Comparison of ENCODE assay signal across 8 cellular contexts in genomic region chr3:48716508-48716981, GRCh38. TPM values are rescaled to one million over a fixed set of nuclear protein-coding genes. Genes with fewer than 3 reads are reported as not detected.
DNase-seq lines count a peak whose midpoint lies in the region; ATAC-seq and TF ChIP-seq lines count a peak whose summit lies in the region.

No MANE protein-coding gene starts in this region.

- H3K27ac ChIP-seq in HEK293 (ENCODE audit: extremely low read depth, low read depth, low read length) (peak overlapping the region; percentile 80), breast epithelium (peak overlapping the region; percentile 87 to 96), lung (ENCODE audit: low read depth in 1 of 2, low read length in 1 of 2) (peak overlapping the region; percentile 88 to 89), testis (peak overlapping the region; percentile 85 to 95)

- DNase-seq in SK-MEL-5 (ENCODE audit: low read depth, low spot score) (peak; percentile 11), breast epithelium (ENCODE audit: low spot score in 2 of 2) (no peak), lung (ENCODE audit: low spot score) (no peak), testis (peak; percentile 48), GOT3 (lab: John Stamatoyannopoulos, UW) (no peak)

- H3K9me3 ChIP-seq in HEK293 (ENCODE audit: control insufficient read depth, insufficient read depth, low read depth, low read length) (no peaks in the 10 kb centered on the region), breast epithelium (no peaks in the 10 kb centered on the region), lung (ENCODE audit: control insufficient read depth in 2 of 2, insufficient read depth in 1 of 2, low read length in 1 of 2) (no peaks in the 10 kb centered on the region), testis (no peaks in the 10 kb centered on the region)

- no peak for TF ChIP-seq CTCF in HEK293 (tag by site-specific recombination; IDR thresholded peaks at IDR 0.05)
- TF ChIP-seq CTCF in breast epithelium (IDR thresholded peaks at IDR 0.05) = no peak
- TF ChIP-seq CTCF in lung (IDR thresholded peaks at IDR 0.05; ENCODE audit: control extremely low read depth, extremely low read depth) = no peak
- TF ChIP-seq CTCF in testis (IDR thresholded peaks at IDR 0.05) = no peak

- POLR2A ChIA-PET in HEK293 (lab: Yijun Ruan, JAX) = interaction anchor here (1.0 to 2.0 kb wide), 6 partner anchors 10 to 305 kb away, joined by 3 to 6 read pairs (median 4); partner anchors contain the start of genes ATRIP, NDUFAF3 and WDR6

- ATAC-seq in lung (ENCODE audit: insufficient read depth, low FRiP score) (no peak), GM18909 (IDR thresholded peaks at IDR 0.05; ENCODE audit: poor library complexity, unreplicated experiment) (no peak)
- ATAC-seq in activated CD4-positive, CD25-positive, alpha-beta regulatory T cell treated with anti-CD3 and anti-CD28 coated beads, Interleukin-2, amount 50 U/mL, for 24 hours = no peak

- H3K4me3 ChIP-seq in HEK293 (ENCODE audit: low read depth, low read length) (peak overlapping the region; percentile 67), breast epithelium (peak overlapping the region; percentile 77 to 90 (median 79)), lung (peak overlapping the region; percentile 89), testis (peak overlapping the region; percentile 74 to 88)

- in situ Hi-C loops in SK-MEL-5 (cut with HindIII; ENCODE audit: low pct_unique_long_range_greater_than_20kb, low sequenced_read_pairs) = no loop called here

- TF ChIP-seq POLR2A in breast epithelium (IDR thresholded peaks at IDR 0.05) (no peak), testis (IDR thresholded peaks at IDR 0.05) (no peak)

- intact Hi-C loops in breast epithelium (cut with DNase I; ENCODE audit: low total_unique reads) = no loop called here
- intact Hi-C loops in testis (cut with DNase I; ENCODE audit: low total_unique reads) = no loop called here

- CTCF ChIA-PET in HEK293 (lab: Yijun Ruan, JAX) = interaction anchor here (0.5 to 2.3 kb wide), 5 partner anchors 12 to 195 kb away, joined by 3 to 4 read pairs (median 4); partner anchors contain the start of gene NCKIPSD

- no peaks in the 10 kb centered on the region for H3K4me1 ChIP-seq in HEK293 (ENCODE audit: control insufficient read depth, insufficient read depth, low read length)
- peaks cover 0 to 8% of the 10 kb centered on the region in 2 donors for H3K4me1 ChIP-seq in breast epithelium
- H3K4me1 ChIP-seq in lung (ENCODE audit: control insufficient read depth in 2 of 2, insufficient read depth in 2 of 2, low read length in 2 of 2) = peaks cover 14% of the 10 kb centered on the region in 2 donors
- peaks cover 19% of the 10 kb centered on the region for H3K4me1 ChIP-seq in testis

- peaks cover 9 to 33% of the 10 kb centered on the region in 2 experiments; a peak in 2 of 3 replicates for H3K36me3 ChIP-seq in HEK293 (ENCODE audit: control insufficient read depth in 2 of 2, insufficient read depth in 1 of 2, low read length in 2 of 2)
- H3K36me3 ChIP-seq in breast epithelium = no peaks in the 10 kb centered on the region
- H3K36me3 ChIP-seq in lung (ENCODE audit: control insufficient read depth in 2 of 2, insufficient read depth in 2 of 2, low read length in 2 of 2) = peaks cover 2% of the 10 kb centered on the region in 2 donors
- H3K36me3 ChIP-seq in testis (ENCODE audit: low read depth, missing control alignments) = no peaks in the 10 kb centered on the region

- WGBS in lung, 2 donors = 0 to 1% methylated on average over 16 of the region's 16 CpGs
- 1% methylated on average over 16 of the region's 16 CpGs for WGBS in testis, 2 donors

- no peaks in the 10 kb centered on the region for H3K27me3 ChIP-seq in breast epithelium
- H3K27me3 ChIP-seq in lung (ENCODE audit: control insufficient read depth, insufficient read depth) = no peaks in the 10 kb centered on the region
- no peaks in the 10 kb centered on the region for H3K27me3 ChIP-seq in testis

TF ChIP-seq in HEK293, 187 proteins besides CTCF, POLR2A, EP300 and RAD21 (continues in another document):
- TF ChIP-seq YY1 (tag by site-specific recombination; IDR thresholded peaks at IDR 0.05) (no peak), ZXDB (tag by site-specific recombination; IDR thresholded peaks at IDR 0.05) (no peak), ZEB2 (tag by site-specific recombination; IDR thresholded peaks at IDR 0.05) (0 out of 2 replicates have a peak, but pooled peaks have one; percentile 17), KLF16 (tag by site-specific recombination; IDR thresholded peaks at IDR 0.05) (no peak), ZIC2 (tag by site-specific recombination; IDR thresholded peaks at IDR 0.05) (no peak), ZFHX2 (tag by site-specific recombination; conservative IDR thresholded peaks at IDR 0.05) (no peak), ZBTB20 (tag by site-specific recombination; IDR thresholded peaks at IDR 0.05) (0 out of 2 replicates have a peak, but pooled peaks have one; percentile 14), IKZF3 (tag by site-specific recombination; IDR thresholded peaks at IDR 0.05) (peak; percentile 36; the same call in 1 of the 2 replicates), ZNF561 (tag by site-specific recombination; IDR thresholded peaks at IDR 0.05; ENCODE audit: borderline replicate concordance) (no peak), PRDM2 (tag by site-specific recombination; IDR thresholded peaks at IDR 0.05; ENCODE audit: borderline replicate concordance) (no peak)

RNA-seq across cellular contexts. Expression of gene IP6K2, which starts 0.5 kb away (rescaled TPM):
- total RNA-seq in SK-MEL-5 (2014; rRNA removed; shearing (Covaris generic)) = 53.7 and 55.7 TPM in 2 replicates
- 66.8 and 67.9 TPM in 2 replicates for polyA plus RNA-seq in SK-MEL-5 (2015; cell fraction: cytosol; rRNA removed)
- polyA plus RNA-seq in SK-MEL-5 (2015; cell fraction: nucleus; rRNA removed) = 271 and 316 TPM in 2 replicates
- 100 to 1,000 TPM in 2 of 3 donors, 10 to 100 TPM in 1; 84.0 to 185 (median 126) TPM for total RNA-seq in breast epithelium
- total RNA-seq in lung = 100 to 1,000 TPM in 1 of 2 donors, 10 to 100 TPM in 1; 54.3 to 128 TPM
- polyA plus RNA-seq in lung = 10 to 100 TPM; 55.2 to 67.6 TPM
- 100 to 1,000 TPM; 114 to 148 TPM for total RNA-seq in testis
- polyA plus RNA-seq in testis (ENCODE audit: insufficient read depth, low read depth, low replicate concordance) = 113 TPM

RNA-seq across cellular contexts. Expression of gene NCKIPSD, which starts 30.8 kb away (rescaled TPM):
- 15.9 and 16.6 TPM in 2 replicates for total RNA-seq in SK-MEL-5 (2014; rRNA removed; shearing (Covaris generic))
- polyA plus RNA-seq in SK-MEL-5 (2015; cell fraction: cytosol; rRNA removed) = 20.9 and 24.6 TPM in 2 replicates
- 59.1 and 66.4 TPM in 2 replicates for polyA plus RNA-seq in SK-MEL-5 (2015; cell fraction: nucleus; rRNA removed)
- 10 to 100 TPM; 31.8 to 40.3 (median 36.4) TPM for total RNA-seq in breast epithelium
- 10 to 100 TPM; 10.2 to 22.0 TPM for total RNA-seq in lung
- polyA plus RNA-seq in lung = 10 to 100 TPM in 1 of 2 donors, 1 to 10 TPM in 1; 9.0 to 13.0 TPM
- total RNA-seq in testis = 10 to 100 TPM; 69.4 to 81.3 TPM
- polyA plus RNA-seq in testis (ENCODE audit: insufficient read depth, low read depth, low replicate concordance) = 30.1 TPM

RNA-seq across cellular contexts. Expression of gene CELSR3, which starts 53.9 kb away (rescaled TPM):
- total RNA-seq in SK-MEL-5 (2014; rRNA removed; shearing (Covaris generic)) = 3.2 and 3.6 TPM in 2 replicates
- 5.5 and 7.8 TPM in 2 replicates for polyA plus RNA-seq in SK-MEL-5 (2015; cell fraction: cytosol; rRNA removed)
- 37.6 and 55.1 TPM in 2 replicates for polyA plus RNA-seq in SK-MEL-5 (2015; cell fraction: nucleus; rRNA removed)
- total RNA-seq in breast epithelium (1 to 10 TPM in 2 of 3 donors, under 1 TPM in 1; 0.88 to 1.3 (median 1.1) TPM), lung (1 to 10 TPM; 1.7 to 2.0 TPM), testis (10 to 100 TPM; 14.3 to 17.5 TPM)
- polyA plus RNA-seq in lung (1 to 10 TPM in 1 of 2 donors, under 1 TPM in 1; 0.71 to 1.2 TPM), testis (ENCODE audit: insufficient read depth, low read depth, low replicate concordance) (13.5 TPM)

Comparison
In these comparisons a context has a peak if more than half of its experiments do, and no peak if none do; other contexts are left out.
1. DNase-seq: peak in SK-MEL-5 (single experiment) and testis (single experiment); none in breast epithelium (0 of 2), lung (single experiment) and GOT3 (single experiment).
2. Peak in every context shown above with its lines, with median percentiles within 50 percentile points of each other: H3K27ac ChIP-seq and H3K4me3 ChIP-seq.